ENCODE assay signal across 12 cellular contexts in the genomic region with DNA sequence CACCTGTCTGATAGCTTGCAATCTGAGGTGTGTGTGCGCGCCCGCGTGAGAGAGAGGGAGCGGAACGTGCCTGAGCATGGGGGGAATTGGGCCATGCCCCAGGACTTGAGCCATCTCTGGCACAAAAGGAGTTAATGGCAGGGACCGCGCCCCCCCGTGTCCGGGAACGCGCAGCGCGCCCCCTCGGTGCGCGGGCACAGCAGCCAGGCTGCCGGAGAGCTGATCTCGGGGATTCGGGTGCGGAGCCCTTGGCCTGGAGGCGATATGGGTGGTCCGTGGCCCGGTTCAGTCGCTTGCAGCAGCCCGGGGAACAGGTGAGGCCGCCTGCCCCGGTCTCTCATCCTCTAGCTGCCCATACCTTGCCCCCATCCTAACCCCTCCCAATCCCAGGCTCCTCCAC. TPM values are rescaled to one million over a fixed set of nuclear protein-coding genes. Genes with fewer than 3 reads are reported as not detected.
DNase-seq lines count a peak whose midpoint lies in the region; ATAC-seq, FAIRE-seq and TF ChIP-seq lines count a peak whose summit lies in the region.
"Had no signal": no experiment of that assay in that cellular context is flagged by ENCODE, and none has a peak within 500 bp of the region (broad histone marks: within the 10 kb centered on the region; RNA-seq: fewer than 3 reads in every experiment).

A gene (plus strand): TSS at position 191 of the 400 bp plus-strand sequence. CDS start 2,909 bp downstream, outside the sequence.

- no peak for TF ChIP-seq POLR2A in uterus (IDR thresholded peaks at IDR 0.05)

- no peak for FAIRE-seq in kidney (lab: Jason Lieb, UNC)
- FAIRE-seq: endometrium, G401.6, TTC549 had no signal

- no peaks in the 10 kb centered on the region for H3K36me3 ChIP-seq in ectodermal cell (ENCODE audit: control insufficient read depth, insufficient read depth, low read length)
- H3K36me3 ChIP-seq in muscle layer of duodenum (ENCODE audit: control insufficient read depth in 1 of 2, insufficient read depth in 2 of 2, low read length in 2 of 2): peaks cover 0 to 5% of the 10 kb centered on the region in 2 donors
- H3K36me3 ChIP-seq in uterus: no peaks in the 10 kb centered on the region
- no peaks in the 10 kb centered on the region for H3K36me3 ChIP-seq in kidney (ENCODE audit: control insufficient read depth in 1 of 2, insufficient read depth in 2 of 2, low read length in 2 of 2)

- peak; percentile 3 to 7 for ATAC-seq in left cardiac atrium
- ATAC-seq in Right ventricle myocardium inferior: no peak
- ATAC-seq in GM21423 (IDR thresholded peaks at IDR 0.05; ENCODE audit: unreplicated experiment): no peak

- H3K4me3 ChIP-seq in ectodermal cell (ENCODE audit: insufficient read depth, low read depth, low read length) (peak within 1 kb of the TSS; percentile 51), muscle layer of duodenum (ENCODE audit: low read depth in 1 of 2, low read length in 2 of 2) (peak within 1 kb of the TSS; percentile 37 to 58), uterus (peak within 1 kb of the TSS; percentile 11 to 20), kidney (ENCODE audit: low read length in 2 of 2) (peak within 1 kb of the TSS in 1 of 2 donors; percentile 13)

- H3K9ac ChIP-seq in kidney (ENCODE audit: low read length in 2 of 2): no peak within 1 kb of the TSS

- H3K9me3 ChIP-seq in ectodermal cell (ENCODE audit: control insufficient read depth, low read length) (no peaks in the 10 kb centered on the region), muscle layer of duodenum (ENCODE audit: control insufficient read depth in 1 of 2, low read length in 2 of 2) (no peaks in the 10 kb centered on the region), uterus (no peaks in the 10 kb centered on the region), kidney (ENCODE audit: control insufficient read depth in 1 of 2, low read length in 2 of 2) (no peaks in the 10 kb centered on the region)

- H3K27ac ChIP-seq in ectodermal cell (ENCODE audit: insufficient read depth, low read depth, low read length, poor library complexity, severe bottlenecking): no peak within 1 kb of the TSS
- H3K27ac ChIP-seq in muscle layer of duodenum (ENCODE audit: low read length): no peak within 1 kb of the TSS
- H3K27ac ChIP-seq in uterus: no peak within 1 kb of the TSS
- H3K27ac ChIP-seq in kidney (ENCODE audit: low read depth in 2 of 2, low read length in 2 of 2): no peak within 1 kb of the TSS

- intact Hi-C loops in left cardiac atrium (cut with DNase I) (no loop called here), Right ventricle myocardium inferior (cut with DNase I) (no loop called here), uterus (cut with DNase I; ENCODE audit: low total_unique reads) (no loop called here), kidney (cut with DNase I) (no loop called here)

- 1 to 2% methylated on average over 28 of the region's 28 CpGs for WGBS in ectodermal cell, 2 experiments

- TF ChIP-seq CTCF in uterus (IDR thresholded peaks at IDR 0.05): no peak
- no peak for TF ChIP-seq CTCF in kidney (IDR thresholded peaks at IDR 0.05; ENCODE audit: borderline replicate concordance, extremely low read depth, insufficient read depth)

- H3K27me3 ChIP-seq in ectodermal cell (ENCODE audit: control insufficient read depth, insufficient read depth, low read length, poor library complexity, severe bottlenecking) (no peaks in the 10 kb centered on the region), muscle layer of duodenum (ENCODE audit: low read depth, low read length) (no peaks in the 10 kb centered on the region), uterus (no peaks in the 10 kb centered on the region)

- DNase-seq in left cardiac atrium (no peak), Right ventricle myocardium inferior (ENCODE audit: missing footprints) (no peak), uterus (no peak), NCI-H524 treated with DMSO at 0.1 percent for 48 hours (lab: John Stamatoyannopoulos, UW) (no peak), kidney (no peak)
- DNase-seq: MM.1S had no signal

- H3K4me1 ChIP-seq in ectodermal cell (ENCODE audit: control insufficient read depth, insufficient read depth, low read length) (peaks cover 5% of the 10 kb centered on the region), muscle layer of duodenum (ENCODE audit: control insufficient read depth in 1 of 2, insufficient read depth in 2 of 2, low read length in 2 of 2) (peaks cover 0 to 26% of the 10 kb centered on the region in 2 donors), uterus (no peaks in the 10 kb centered on the region), kidney (ENCODE audit: control insufficient read depth in 1 of 2, insufficient read depth in 1 of 2, low read depth in 1 of 2, low read length in 2 of 2) (peaks cover 0 to 6% of the 10 kb centered on the region in 2 donors)

RNA-seq across cellular contexts. Expression of the gene that starts here (rescaled TPM):
- total RNA-seq in left cardiac atrium (under 1 TPM; 0.52 to 0.97 TPM), Right ventricle myocardium inferior (0.49 TPM), uterus (10 to 100 TPM in 1 of 4 donors, 1 to 10 TPM in 2, not detected in 1; 1.7 to 14.4 (median 5.1) TPM), kidney (0.82 TPM)
- polyA plus RNA-seq in ectodermal cell (2013, experiment 1 of 4): 22.5 TPM
- 25.2 TPM for polyA plus RNA-seq in ectodermal cell (2013, experiment 2 of 4)
- 22.2 TPM for polyA plus RNA-seq in ectodermal cell (2013, experiment 3 of 4)
- 25.1 TPM for polyA plus RNA-seq in ectodermal cell (2013, experiment 4 of 4)
- polyA plus RNA-seq in kidney (ENCODE audit: insufficient read depth, low read depth, low replicate concordance): 0.97 TPM

Comparison
In these comparisons a context has a peak if more than half of its experiments do, and no peak if none do; other contexts are left out.
1. Peak in ATAC-seq in left cardiac atrium; RNA of the gene not detected or under 1 TPM.